31 cellular contexts compared by ENCODE assay signal in the genomic region with DNA sequence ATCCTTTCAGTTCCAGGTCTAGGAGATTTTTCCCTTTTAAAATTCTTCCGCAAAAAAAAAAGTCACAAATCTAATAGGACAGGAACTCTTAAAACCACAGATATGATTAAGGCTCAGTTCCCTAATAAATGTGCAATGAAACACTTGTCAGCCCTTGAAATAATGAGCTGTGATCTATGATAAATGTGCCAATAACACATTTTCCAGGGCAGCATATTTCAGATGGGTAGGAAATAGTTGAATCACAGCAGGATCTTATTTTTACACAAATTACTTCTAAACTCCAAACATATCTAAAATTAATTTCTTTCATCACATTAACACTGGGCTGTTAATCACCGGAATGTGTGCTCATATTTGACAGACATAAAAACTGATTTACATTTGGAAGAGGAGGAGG.
"Had no signal": no experiment of that assay in that cellular context is flagged by ENCODE, and none has a peak within 500 bp of the region (broad histone marks: within the 10 kb centered on the region; RNA-seq: fewer than 3 reads in every experiment).

No MANE protein-coding gene starts in this region.

- DNase-seq: activated effector memory CD4-positive, alpha-beta T cell treated with anti-CD3 and anti-CD28 coated beads, Interleukin-2, amount 50 U/mL, for 16 hours; activated effector memory CD4-positive, alpha-beta T cell treated with Interleukin-2 at 50 U/mL for 16 hours; activated gamma-delta T cell; activated gamma-delta T cell treated with Interleukin-2 at 50 U/mL for 16 hours; activated naive CD4-positive, alpha-beta T cell; activated naive CD4-positive, alpha-beta T cell treated with anti-CD3 and anti-CD28 coated beads for 36 hours; activated naive CD4-positive, alpha-beta T cell treated with anti-CD3 and anti-CD28 coated beads, Interleukin-2, amount 10 ng/mL, durations not matched to agents 7 days and 5 days; activated naive CD4-positive, alpha-beta T cell treated with anti-CD3 and anti-CD28 coated beads, Interleukin-2, amount 50 U/mL, for 16 hours; activated naive CD4-positive, alpha-beta T cell treated with Interleukin-2 at 50 U/mL for 16 hours; activated naive CD8-positive, alpha-beta T cell treated with anti-CD3 and anti-CD28 coated beads for 36 hours; activated naive CD8-positive, alpha-beta T cell treated with anti-CD3 and anti-CD28 coated beads, Interleukin-2, amount 10 ng/mL, durations not matched to agents 7 days and 5 days; activated naive CD8-positive, alpha-beta T cell treated with anti-CD3 and anti-CD28 coated beads, Interleukin-2, amount 50 U/mL, for 24 hours; activated T-cell treated with anti-CD3 and anti-CD28 coated beads, Interleukin-2, amount 50 U/mL, for 1 hour; activated T-cell treated with anti-CD3 and anti-CD28 coated beads, Interleukin-2, amount 50 U/mL, for 24 hours; activated T-cell treated with anti-CD3 and anti-CD28 coated beads, Interleukin-2, amount 50 U/mL, for 4 hours; activated T-cell treated with anti-CD3 and anti-CD28 coated beads, Interleukin-2, amount 50 U/mL, for 48 hours; activated T-cell treated with anti-CD3 and anti-CD28 coated beads, Interleukin-2, amount 50 U/mL, for 72 hours; adrenal gland; amygdala; anterior cingulate cortex; aorta; body of pancreas; brain microvascular endothelial cell; caudate nucleus; central memory CD4-positive, alpha-beta T cell; cerebellar nuclear complex had no signal

- H3K36me3 ChIP-seq: adrenal gland, ascending aorta, brain microvascular endothelial cell, breast epithelium, cardiac muscle cell had no signal

- H3K27ac ChIP-seq: adrenal gland, ascending aorta, body of pancreas, brain microvascular endothelial cell, breast epithelium, cardiac muscle cell had no signal

- H3K27me3 ChIP-seq: adrenal gland, ascending aorta, body of pancreas, brain microvascular endothelial cell, cardiac muscle cell had no signal

- H3K9me3 ChIP-seq: adrenal gland, ascending aorta, body of pancreas, breast epithelium had no signal

- H3K4me1 ChIP-seq: adrenal gland, ascending aorta, body of pancreas, breast epithelium had no signal

- H3K4me3 ChIP-seq: adrenal gland, ascending aorta, body of pancreas, breast epithelium, cardiac muscle cell had no signal

- FAIRE-seq: astrocyte, bronchial epithelial cell had no signal
